ENCODE assay signal across 8 cellular contexts in genomic region chr22:29267462-29267857, GRCh38. TPM values are rescaled to one million over a fixed set of nuclear protein-coding genes. Genes with fewer than 3 reads are reported as not detected.
A peak's percentile ranks its signal among the peaks of the same experiment; 100 is the strongest.
DNase-seq lines count a peak whose midpoint lies in the region; ATAC-seq, FAIRE-seq and TF ChIP-seq lines count a peak whose summit lies in the region.

No MANE protein-coding gene starts in this region.

- in situ Hi-C loops in HepG2 (cut with HindIII; ENCODE audit: extremely low pct_ligation_motif_present, low pct_unique_long_range_greater_than_20kb), result no loop called here

- FAIRE-seq in HepG2 (lab: Jason Lieb, UNC), result no peak

- peak overlapping the region; percentile 84 for H3K4me3 Mint-ChIP-seq in activated naive CD4-positive, alpha-beta T cell treated with anti-CD3 and anti-CD28 coated beads, Interleukin-2, amount 10 ng/mL, durations not matched to agents 7 days and 5 days
- peak overlapping the region; percentile 86 for H3K4me3 Mint-ChIP-seq in activated naive CD8-positive, alpha-beta T cell treated with anti-CD3 and anti-CD28 coated beads, Interleukin-2, amount 10 ng/mL, durations not matched to agents 7 days and 5 days

- DNase-seq in activated naive CD4-positive, alpha-beta T cell treated with anti-CD3 and anti-CD28 coated beads, Interleukin-2, amount 10 ng/mL, durations not matched to agents 7 days and 5 days, result no peak
- DNase-seq in activated naive CD4-positive, alpha-beta T cell (lab: John Stamatoyannopoulos, UW), result no peak
- DNase-seq in activated naive CD8-positive, alpha-beta T cell treated with anti-CD3 and anti-CD28 coated beads, Interleukin-2, amount 10 ng/mL, durations not matched to agents 7 days and 5 days, result no peak
- DNase-seq in HepG2 (ENCODE audit: low spot score) (no peak), upper lobe of left lung (no peak), NCI-H146 treated with DMSO at 0.1 percent for 48 hours (lab: John Stamatoyannopoulos, UW; ENCODE audit: unreplicated experiment) (no peak)

- WGBS in HepG2 (ENCODE audit: low lambda C conversion rate), result 1% methylated on average over 12 of the region's 32 CpGs
- 0 to 1% methylated on average over 10 to 31 of the region's 32 CpGs for WGBS in upper lobe of left lung, 2 donors

- H2AFZ ChIP-seq in HepG2 (ENCODE audit: low read length), result no peak overlapping the region

- TF ChIP-seq RAD21 in HepG2 (CRISPR knock-in tag; IDR thresholded peaks at IDR 0.05), result no peak

- peaks cover 44% of the 10 kb centered on the region for H3K4me1 Mint-ChIP-seq in activated naive CD4-positive, alpha-beta T cell treated with anti-CD3 and anti-CD28 coated beads, Interleukin-2, amount 10 ng/mL, durations not matched to agents 7 days and 5 days
- H3K4me1 Mint-ChIP-seq in activated naive CD8-positive, alpha-beta T cell treated with anti-CD3 and anti-CD28 coated beads, Interleukin-2, amount 10 ng/mL, durations not matched to agents 7 days and 5 days, result peaks cover 35% of the 10 kb centered on the region

- H3K9ac ChIP-seq in HepG2 (ENCODE audit: insufficient read depth, low read depth, low read length), result peak overlapping the region; percentile 100

- H3K27me3 ChIP-seq in HepG2 (ENCODE audit: control insufficient read depth in 1 of 2, insufficient read depth in 2 of 2, low read length in 2 of 2), result no peaks in the 10 kb centered on the region; a peak in 1 of 5 replicates
- no peaks in the 10 kb centered on the region for H3K27me3 ChIP-seq in upper lobe of left lung

- peaks cover 5% of the 10 kb centered on the region for H3K27me3 Mint-ChIP-seq in activated naive CD4-positive, alpha-beta T cell treated with anti-CD3 and anti-CD28 coated beads, Interleukin-2, amount 10 ng/mL, durations not matched to agents 7 days and 5 days
- H3K27me3 Mint-ChIP-seq in activated naive CD8-positive, alpha-beta T cell treated with anti-CD3 and anti-CD28 coated beads, Interleukin-2, amount 10 ng/mL, durations not matched to agents 7 days and 5 days, result no peaks in the 10 kb centered on the region

- no peaks in the 10 kb centered on the region for H3K9me3 Mint-ChIP-seq in activated naive CD4-positive, alpha-beta T cell treated with anti-CD3 and anti-CD28 coated beads, Interleukin-2, amount 10 ng/mL, durations not matched to agents 7 days and 5 days
- H3K9me3 Mint-ChIP-seq in activated naive CD8-positive, alpha-beta T cell treated with anti-CD3 and anti-CD28 coated beads, Interleukin-2, amount 10 ng/mL, durations not matched to agents 7 days and 5 days, result no peaks in the 10 kb centered on the region

- H3K4me1 ChIP-seq in HepG2 (ENCODE audit: insufficient read depth, low read length) (peaks cover 44% of the 10 kb centered on the region), upper lobe of left lung (peaks cover 36 to 55% (median 47%) of the 10 kb centered on the region in 4 donors)

- TF ChIP-seq CTCF in HepG2 (CRISPR knock-in tag; IDR thresholded peaks at IDR 0.05) (no peak), upper lobe of left lung (IDR thresholded peaks at IDR 0.05) (no peak)

- H3K27ac ChIP-seq in HepG2 (ENCODE audit: extremely low read length, insufficient read depth, low read length) (peak overlapping the region; percentile 98), upper lobe of left lung (peak overlapping the region; percentile 99 to 100 (median 100))

- H3K36me3 ChIP-seq in HepG2 (replicated peaks in 1 of 2; ENCODE audit: control insufficient read depth in 1 of 2, insufficient read depth in 2 of 2, low read length in 2 of 2) (peaks cover 3 to 28% of the 10 kb centered on the region in 2 experiments), upper lobe of left lung (peaks cover 3 to 42% (median 22%) of the 10 kb centered on the region in 4 donors)

- peak overlapping the region; percentile 75 to 96 (median 93) for H3K4me3 ChIP-seq in HepG2 (replicated peaks in 1 of 3; ENCODE audit: insufficient read depth in 1 of 3, low read depth in 2 of 3, low read length in 3 of 3)
- H3K4me3 ChIP-seq in upper lobe of left lung, result peak overlapping the region; percentile 77 to 97 (median 84)

- POLR2A ChIA-PET in activated naive CD8-positive, alpha-beta T cell treated with anti-CD3 and anti-CD28 coated beads, Interleukin-2, amount 10 ng/mL, durations not matched to agents 7 days and 5 days (lab: Charles Lee), result interaction anchor here (0.6 to 2.6 kb wide), 6 partner anchors 11 to 286 kb away, joined by 3 to 11 read pairs (median 6); partner anchors contain the start of genes GAS2L1 and KREMEN1
- POLR2A ChIA-PET in HepG2 (lab: Yijun Ruan, JAX), result no interaction called here

- intact Hi-C loops in HepG2 (cut with micrococcal nuclease; ENCODE audit: unreplicated experiment), result no loop called here

- peak overlapping the region; percentile 90 for H3K4me2 ChIP-seq in HepG2 (ENCODE audit: low read depth, low read length)

- peak overlapping the region; percentile 96 for H3K27ac Mint-ChIP-seq in activated naive CD4-positive, alpha-beta T cell treated with anti-CD3 and anti-CD28 coated beads, Interleukin-2, amount 10 ng/mL, durations not matched to agents 7 days and 5 days
- peak overlapping the region; percentile 95 for H3K27ac Mint-ChIP-seq in activated naive CD8-positive, alpha-beta T cell treated with anti-CD3 and anti-CD28 coated beads, Interleukin-2, amount 10 ng/mL, durations not matched to agents 7 days and 5 days

- H3K79me2 ChIP-seq in HepG2 (ENCODE audit: insufficient read depth, low read length), result peaks cover 65% of the 10 kb centered on the region

- TF ChIP-seq EP300 in HepG2 (IDR thresholded peaks at IDR 0.05; ENCODE audit: low read depth in 2 of 2, low read length in 2 of 2), result no peak
- TF ChIP-seq EP300 in HepG2 (CRISPR knock-in tag; IDR thresholded peaks at IDR 0.05; ENCODE audit: borderline replicate concordance), result no peak
- no peak for TF ChIP-seq EP300 in upper lobe of left lung (IDR thresholded peaks at IDR 0.05)

- H3K36me3 Mint-ChIP-seq in activated naive CD4-positive, alpha-beta T cell treated with anti-CD3 and anti-CD28 coated beads, Interleukin-2, amount 10 ng/mL, durations not matched to agents 7 days and 5 days, result peaks cover 47% of the 10 kb centered on the region
- peaks cover 29% of the 10 kb centered on the region for H3K36me3 Mint-ChIP-seq in activated naive CD8-positive, alpha-beta T cell treated with anti-CD3 and anti-CD28 coated beads, Interleukin-2, amount 10 ng/mL, durations not matched to agents 7 days and 5 days

- TSS peak; percentile 77 for BruUV-seq in HepG2 (replicated peaks; lab: Mats Ljungman, UMichigan)

- H3K9me3 ChIP-seq in HepG2 (ENCODE audit: low read length), result no peaks in the 10 kb centered on the region
- H3K9me3 ChIP-seq in upper lobe of left lung, result no peaks in the 10 kb centered on the region

- peaks cover 33% of the 10 kb centered on the region for H4K20me1 ChIP-seq in HepG2 (ENCODE audit: insufficient read depth, low read length)

- TF ChIP-seq POLR2A in HepG2 (IDR thresholded peaks at IDR 0.05; ENCODE audit: insufficient read depth in 1 of 2, low read depth in 2 of 2, low read length in 2 of 2) (peak in 1 of 2 experiments; percentile 34; a peak in 1 of 4 replicates), upper lobe of left lung (IDR thresholded peaks at IDR 0.05) (no peak)

- ATAC-seq in activated naive CD8-positive, alpha-beta T cell treated with anti-CD3 and anti-CD28 coated beads, Interleukin-2, amount 10 ng/mL, durations not matched to agents 7 days and 5 days (ENCODE audit: low read depth), result no peak
- no peak for ATAC-seq in HepG2
- peak in 1 of 2 donors; percentile 54 for ATAC-seq in upper lobe of left lung (ENCODE audit: low FRiP score in 2 of 2)
- ATAC-seq in HG02678 (IDR thresholded peaks at IDR 0.05; ENCODE audit: unreplicated experiment), result no peak
- ATAC-seq in HG03460 (IDR thresholded peaks at IDR 0.05; ENCODE audit: unreplicated experiment), result no peak

- CTCF ChIA-PET in activated naive CD4-positive, alpha-beta T cell treated with anti-CD3 and anti-CD28 coated beads, Interleukin-2, amount 10 ng/mL, durations not matched to agents 7 days and 5 days (lab: Charles Lee), result interaction anchor here (1.4 kb wide), 1 partner anchor 11 kb away, joined by 5 read pairs; no protein-coding TSS in a partner anchor
- CTCF ChIA-PET in HepG2 (lab: Yijun Ruan, JAX; ENCODE audit: low intra/inter-chr PET ratio, low total read pairs), result no interaction called here

RNA-seq across cellular contexts. Expression of gene RHBDD3, which starts 0.3 kb away (rescaled TPM):
- total RNA-seq in activated naive CD8-positive, alpha-beta T cell treated with anti-CD3 and anti-CD28 coated beads, Interleukin-2, amount 10 ng/mL, durations not matched to agents 7 days and 5 days, result 10 to 100 TPM; 27.5 to 30.1 TPM
- total RNA-seq in HepG2 (2016; rRNA removed; fragmentation: Illumina TruSeq; extraction: Trizol) (12.6 and 26.7 TPM in 2 replicates), upper lobe of left lung (10 to 100 TPM; 17.3 to 47.1 (median 27.9) TPM)
- 8.3 and 9.2 TPM in 2 replicates for total RNA-seq in HepG2 (2016; cell fraction: cytosol; rRNA removed; fragmentation: Illumina TruSeq; extraction: Trizol; ENCODE audit: low read depth)
- total RNA-seq in HepG2 (2016; cell fraction: insoluble cytoplasmic fraction; rRNA removed; fragmentation: Illumina TruSeq; extraction: Trizol), result 12.3 and 26.7 TPM in 2 replicates
- 16.9 and 21.6 TPM in 2 replicates for total RNA-seq in HepG2 (2016; cell fraction: membrane; rRNA removed; fragmentation: Illumina TruSeq; extraction: Trizol)
- total RNA-seq in HepG2 (2016; cell fraction: nucleus; rRNA removed; fragmentation: Illumina TruSeq; extraction: Trizol), result 24.7 and 26.9 TPM in 2 replicates
- 12.1 and 21.0 TPM in 2 replicates for polyA plus RNA-seq in HepG2 (2011; rRNA removed)
- 10.6 and 17.9 TPM in 2 replicates for polyA plus RNA-seq in HepG2 (2011; cell fraction: cytosol; rRNA removed)
- polyA plus RNA-seq in HepG2 (2011; cell fraction: nucleus; rRNA removed), result 38.6 and 38.8 TPM in 2 replicates
- 8.5 and 12.8 TPM in 2 replicates for polyA plus RNA-seq in HepG2 (2012)
- 6.5 and 10.4 TPM in 2 replicates for polyA plus RNA-seq in HepG2 (2016; cell fraction: cytosol; fragmentation: Illumina TruSeq; extraction: Trizol; ENCODE audit: low read depth)
- polyA plus RNA-seq in HepG2 (2016; cell fraction: insoluble cytoplasmic fraction; fragmentation: Illumina TruSeq; extraction: Trizol; ENCODE audit: low read depth), result 10.8 and 11.3 TPM in 2 replicates
- polyA plus RNA-seq in HepG2 (2016; cell fraction: membrane; fragmentation: Illumina TruSeq; extraction: Trizol; ENCODE audit: low read depth), result 11.9 and 12.6 TPM in 2 replicates
- polyA plus RNA-seq in HepG2 (2016; cell fraction: nucleus; fragmentation: Illumina TruSeq; extraction: Trizol; ENCODE audit: insufficient read depth, low read depth), result 59.8 and 60.3 TPM in 2 replicates
- polyA minus RNA-seq in HepG2 (2011; rRNA and poly(A)+ RNA removed; ENCODE audit: low replicate concordance), result 9.9 and 18.2 TPM in 2 replicates
- 5.7 and 7.1 TPM in 2 replicates for polyA minus RNA-seq in HepG2 (2011; cell fraction: cytosol; rRNA and poly(A)+ RNA removed)
- 7.7 and 9.3 TPM in 2 replicates for polyA minus RNA-seq in HepG2 (2011; cell fraction: nucleus; rRNA and poly(A)+ RNA removed)

RNA-seq across cellular contexts. Expression of gene EWSR1, which starts 0.6 kb away (rescaled TPM):
- 100 to 1,000 TPM; 284 to 302 TPM for total RNA-seq in activated naive CD8-positive, alpha-beta T cell treated with anti-CD3 and anti-CD28 coated beads, Interleukin-2, amount 10 ng/mL, durations not matched to agents 7 days and 5 days
- total RNA-seq in HepG2 (2016; rRNA removed; fragmentation: Illumina TruSeq; extraction: Trizol) (167 and 211 TPM in 2 replicates), upper lobe of left lung (100 to 1,000 TPM; 156 to 293 (median 183) TPM)
- total RNA-seq in HepG2 (2016; cell fraction: cytosol; rRNA removed; fragmentation: Illumina TruSeq; extraction: Trizol; ENCODE audit: low read depth), result 28.9 and 32.2 TPM in 2 replicates
- 146 and 211 TPM in 2 replicates for total RNA-seq in HepG2 (2016; cell fraction: insoluble cytoplasmic fraction; rRNA removed; fragmentation: Illumina TruSeq; extraction: Trizol)
- 47.2 and 49.1 TPM in 2 replicates for total RNA-seq in HepG2 (2016; cell fraction: membrane; rRNA removed; fragmentation: Illumina TruSeq; extraction: Trizol)
- 216 and 251 TPM in 2 replicates for total RNA-seq in HepG2 (2016; cell fraction: nucleus; rRNA removed; fragmentation: Illumina TruSeq; extraction: Trizol)
- polyA plus RNA-seq in HepG2 (2011; rRNA removed), result 326 and 401 TPM in 2 replicates
- 202 and 208 TPM in 2 replicates for polyA plus RNA-seq in HepG2 (2011; cell fraction: cytosol; rRNA removed)
- 687 and 755 TPM in 2 replicates for polyA plus RNA-seq in HepG2 (2011; cell fraction: nucleus; rRNA removed)
- 138 and 189 TPM in 2 replicates for polyA plus RNA-seq in HepG2 (2012)
- polyA plus RNA-seq in HepG2 (2016; cell fraction: cytosol; fragmentation: Illumina TruSeq; extraction: Trizol; ENCODE audit: low read depth), result 22.8 and 25.5 TPM in 2 replicates
- polyA plus RNA-seq in HepG2 (2016; cell fraction: insoluble cytoplasmic fraction; fragmentation: Illumina TruSeq; extraction: Trizol; ENCODE audit: low read depth), result 183 and 203 TPM in 2 replicates
- polyA plus RNA-seq in HepG2 (2016; cell fraction: membrane; fragmentation: Illumina TruSeq; extraction: Trizol; ENCODE audit: low read depth), result 29.2 and 38.3 TPM in 2 replicates
- polyA plus RNA-seq in HepG2 (2016; cell fraction: nucleus; fragmentation: Illumina TruSeq; extraction: Trizol; ENCODE audit: insufficient read depth, low read depth), result 477 and 502 TPM in 2 replicates
- 381 and 574 TPM in 2 replicates for polyA minus RNA-seq in HepG2 (2011; rRNA and poly(A)+ RNA removed; ENCODE audit: low replicate concordance)
- polyA minus RNA-seq in HepG2 (2011; cell fraction: cytosol; rRNA and poly(A)+ RNA removed), result 103 and 111 TPM in 2 replicates
- 302 and 303 TPM in 2 replicates for polyA minus RNA-seq in HepG2 (2011; cell fraction: nucleus; rRNA and poly(A)+ RNA removed)

RNA-seq across cellular contexts. Expression of gene GAS2L1, which starts 39.0 kb away (rescaled TPM):
- total RNA-seq in activated naive CD8-positive, alpha-beta T cell treated with anti-CD3 and anti-CD28 coated beads, Interleukin-2, amount 10 ng/mL, durations not matched to agents 7 days and 5 days, result 1 to 10 TPM; 8.1 to 9.3 TPM
- 2.6 and 3.3 TPM in 2 replicates for total RNA-seq in HepG2 (2016; rRNA removed; fragmentation: Illumina TruSeq; extraction: Trizol)
- 3.1 TPM in 2 replicates for total RNA-seq in HepG2 (2016; cell fraction: cytosol; rRNA removed; fragmentation: Illumina TruSeq; extraction: Trizol; ENCODE audit: low read depth)
- total RNA-seq in HepG2 (2016; cell fraction: insoluble cytoplasmic fraction; rRNA removed; fragmentation: Illumina TruSeq; extraction: Trizol), result 1.9 and 3.4 TPM in 2 replicates
- total RNA-seq in HepG2 (2016; cell fraction: membrane; rRNA removed; fragmentation: Illumina TruSeq; extraction: Trizol), result 6.6 and 6.7 TPM in 2 replicates
- total RNA-seq in HepG2 (2016; cell fraction: nucleus; rRNA removed; fragmentation: Illumina TruSeq; extraction: Trizol), result 2.1 and 2.7 TPM in 2 replicates
- polyA plus RNA-seq in HepG2 (2011; rRNA removed), result 1.8 and 2.2 TPM in 2 replicates
- 1.8 and 3.2 TPM in 2 replicates for polyA plus RNA-seq in HepG2 (2011; cell fraction: cytosol; rRNA removed)
- polyA plus RNA-seq in HepG2 (2011; cell fraction: nucleus; rRNA removed), result 6.0 and 8.0 TPM in 2 replicates
- 0.98 and 1.3 TPM in 2 replicates for polyA plus RNA-seq in HepG2 (2012)
- 4.1 and 4.7 TPM in 2 replicates for polyA plus RNA-seq in HepG2 (2016; cell fraction: cytosol; fragmentation: Illumina TruSeq; extraction: Trizol; ENCODE audit: low read depth)
- 3.4 and 4.4 TPM in 2 replicates for polyA plus RNA-seq in HepG2 (2016; cell fraction: insoluble cytoplasmic fraction; fragmentation: Illumina TruSeq; extraction: Trizol; ENCODE audit: low read depth)
- polyA plus RNA-seq in HepG2 (2016; cell fraction: membrane; fragmentation: Illumina TruSeq; extraction: Trizol; ENCODE audit: low read depth), result 7.9 and 8.8 TPM in 2 replicates
- 5.9 and 7.0 TPM in 2 replicates for polyA plus RNA-seq in HepG2 (2016; cell fraction: nucleus; fragmentation: Illumina TruSeq; extraction: Trizol; ENCODE audit: insufficient read depth, low read depth)
- 2.7 and 10.4 TPM in 2 replicates for polyA minus RNA-seq in HepG2 (2011; rRNA and poly(A)+ RNA removed; ENCODE audit: low replicate concordance)
- 1.5 and 1.6 TPM in 2 replicates for polyA minus RNA-seq in HepG2 (2011; cell fraction: cytosol; rRNA and poly(A)+ RNA removed)
- polyA minus RNA-seq in HepG2 (2011; cell fraction: nucleus; rRNA and poly(A)+ RNA removed), result 1.9 and 3.5 TPM in 2 replicates
- 10 to 100 TPM; 14.4 to 63.4 (median 36.1) TPM for total RNA-seq in upper lobe of left lung

RNA-seq across cellular contexts. Expression of gene RASL10A, which starts 48.0 kb away (rescaled TPM):
- total RNA-seq in activated naive CD8-positive, alpha-beta T cell treated with anti-CD3 and anti-CD28 coated beads, Interleukin-2, amount 10 ng/mL, durations not matched to agents 7 days and 5 days, result 1 to 10 TPM in 1 of 2 experiments, under 1 TPM in 1; 0.80 to 1.1 TPM
- total RNA-seq in HepG2 (2016; rRNA removed; fragmentation: Illumina TruSeq; extraction: Trizol) (0.22 TPM in 1 of 2 replicates, not detected in the other), upper lobe of left lung (10 to 100 TPM in 1 of 6 donors, 1 to 10 TPM in 5; 1.2 to 33.5 (median 2.0) TPM)
- total RNA-seq in HepG2 (2016; cell fraction: cytosol; rRNA removed; fragmentation: Illumina TruSeq; extraction: Trizol; ENCODE audit: low read depth), result not detected in 2 replicates
- total RNA-seq in HepG2 (2016; cell fraction: insoluble cytoplasmic fraction; rRNA removed; fragmentation: Illumina TruSeq; extraction: Trizol), result not detected in 2 replicates
- total RNA-seq in HepG2 (2016; cell fraction: membrane; rRNA removed; fragmentation: Illumina TruSeq; extraction: Trizol), result not detected in 2 replicates
- not detected in 2 replicates for total RNA-seq in HepG2 (2016; cell fraction: nucleus; rRNA removed; fragmentation: Illumina TruSeq; extraction: Trizol)
- 0.05 and 0.08 TPM in 2 replicates for polyA plus RNA-seq in HepG2 (2011; rRNA removed)
- 0.08 and 0.17 TPM in 2 replicates for polyA plus RNA-seq in HepG2 (2011; cell fraction: cytosol; rRNA removed)
- polyA plus RNA-seq in HepG2 (2011; cell fraction: nucleus; rRNA removed), result 0.40 and 1.6 TPM in 2 replicates
- not detected in 2 replicates for polyA plus RNA-seq in HepG2 (2012)
- not detected in 2 replicates for polyA plus RNA-seq in HepG2 (2016; cell fraction: cytosol; fragmentation: Illumina TruSeq; extraction: Trizol; ENCODE audit: low read depth)
- not detected in 2 replicates for polyA plus RNA-seq in HepG2 (2016; cell fraction: insoluble cytoplasmic fraction; fragmentation: Illumina TruSeq; extraction: Trizol; ENCODE audit: low read depth)
- not detected in 2 replicates for polyA plus RNA-seq in HepG2 (2016; cell fraction: membrane; fragmentation: Illumina TruSeq; extraction: Trizol; ENCODE audit: low read depth)
- 1.5 TPM in 1 of 2 replicates, not detected in the other for polyA plus RNA-seq in HepG2 (2016; cell fraction: nucleus; fragmentation: Illumina TruSeq; extraction: Trizol; ENCODE audit: insufficient read depth, low read depth)
- polyA minus RNA-seq in HepG2 (2011; rRNA and poly(A)+ RNA removed; ENCODE audit: low replicate concordance), result 0.09 TPM in 1 of 2 replicates, not detected in the other
- polyA minus RNA-seq in HepG2 (2011; cell fraction: cytosol; rRNA and poly(A)+ RNA removed), result not detected in 2 replicates
- not detected in 2 replicates for polyA minus RNA-seq in HepG2 (2011; cell fraction: nucleus; rRNA and poly(A)+ RNA removed)
